1 cellular context compared by ENCODE assay signal in genomic region chr6:166678426-166678825, GRCh38.
TF ChIP-seq lines count a peak whose summit lies in the region.

No MANE protein-coding gene starts in this region.

TF ChIP-seq in IMR-90, 13 proteins besides CTCF, POLR2A, EP300 and RAD21:
- TF ChIP-seq FOS (IDR thresholded peaks at IDR 0.05; ENCODE audit: low read depth, low read length), result peak; percentile 21; the same call in 1 of the 2 replicates
- TF ChIP-seq CHD1 (IDR thresholded peaks at IDR 0.05; ENCODE audit: low read depth, low read length), result no peak
